12 cellular contexts compared by ENCODE assay signal in genomic region chr4:84235545-84235944, GRCh38.
A peak's percentile ranks its signal among the peaks of the same experiment; 100 is the strongest.
DNase-seq lines count a peak whose midpoint lies in the region; ATAC-seq lines count a peak whose summit lies in the region.
"Had no signal": no experiment of that assay in that cellular context is flagged by ENCODE, and none has a peak within 500 bp of the region (broad histone marks: within the 10 kb centered on the region; RNA-seq: fewer than 3 reads in every experiment).

No MANE protein-coding gene starts in this region.

- peaks cover 18% of the 10 kb centered on the region for H3K9me3 Mint-ChIP-seq in natural killer cell treated with Interleukin-12 subunit alpha and Interleukin-12 subunit beta and Interleukin-15 and Interleukin-18, amount 100 ng/mL, for 72 hours
- H3K9me3 Mint-ChIP-seq: stimulated activated naive CD8-positive, alpha-beta T cell treated with anti-CD3 and anti-CD28 coated beads, Interleukin-15, Interleukin-2, amounts not matched to agents 100 ng/mL and 50 ng/mL, for 24 hours had no signal

- H3K4me3 Mint-ChIP-seq in natural killer cell treated with Interleukin-12 subunit alpha and Interleukin-12 subunit beta and Interleukin-15 and Interleukin-18, amount 100 ng/mL, for 72 hours: no peak overlapping the region
- H3K4me3 Mint-ChIP-seq: nephron progenitor cell; stimulated activated naive CD8-positive, alpha-beta T cell treated with anti-CD3 and anti-CD28 coated beads, Interleukin-15, Interleukin-2, amounts not matched to agents 100 ng/mL and 50 ng/mL, for 24 hours had no signal

- H3K36me3 Mint-ChIP-seq in natural killer cell treated with Interleukin-12 subunit alpha and Interleukin-12 subunit beta and Interleukin-15 and Interleukin-18, amount 100 ng/mL, for 72 hours: no peaks in the 10 kb centered on the region

- no peaks in the 10 kb centered on the region for H3K27me3 Mint-ChIP-seq in natural killer cell treated with Interleukin-12 subunit alpha and Interleukin-12 subunit beta and Interleukin-15 and Interleukin-18, amount 100 ng/mL, for 72 hours
- H3K27me3 Mint-ChIP-seq: stimulated activated naive CD8-positive, alpha-beta T cell treated with anti-CD3 and anti-CD28 coated beads, Interleukin-15, Interleukin-2, amounts not matched to agents 100 ng/mL and 50 ng/mL, for 24 hours had no signal

- no peaks in the 10 kb centered on the region for H3K4me1 Mint-ChIP-seq in natural killer cell treated with Interleukin-12 subunit alpha and Interleukin-12 subunit beta and Interleukin-15 and Interleukin-18, amount 100 ng/mL, for 72 hours (ENCODE audit: low read depth in 2 of 2)
- H3K4me1 Mint-ChIP-seq: nephron progenitor cell had no signal

- no peak for DNase-seq in stimulated activated CD4-positive, alpha-beta T cell treated with anti-CD3 and anti-CD28 coated beads, Interleukin-1b, Interleukin-23, amount 100 ng/mL, for 48 hours
- no peak for DNase-seq in natural killer cell treated with Interleukin-12 subunit alpha and Interleukin-12 subunit beta and Interleukin-15 and Interleukin-18, amount 100 ng/mL, for 72 hours (ENCODE audit: low spot score)
- DNase-seq in superior temporal gyrus (ENCODE audit: extremely low spot score) (no peak), NCI-H1694 treated with DMSO at 0.1 percent for 48 hours (lab: John Stamatoyannopoulos, UW) (no peak)
- DNase-seq: NCI-H1105 treated with DMSO at 0.1 percent for 48 hours, nephron progenitor cell, OCI-M1 had no signal

- ATAC-seq in GM18499 (IDR thresholded peaks at IDR 0.05; ENCODE audit: insufficient read depth, unreplicated experiment): peak; percentile 99
- ATAC-seq in GM19463 (IDR thresholded peaks at IDR 0.05; ENCODE audit: unreplicated experiment): peak; percentile 98
- peak; percentile 99 for ATAC-seq in HG02885 (IDR thresholded peaks at IDR 0.05; ENCODE audit: poor library complexity, unreplicated experiment)
- peak; percentile 100 for ATAC-seq in HG03565 (IDR thresholded peaks at IDR 0.05; ENCODE audit: unreplicated experiment)
- no peak for ATAC-seq in natural killer cell treated with Interleukin-12 subunit alpha and Interleukin-12 subunit beta and Interleukin-15 and Interleukin-18, amount 100 ng/mL, for 72 hours

- H3K27ac Mint-ChIP-seq in natural killer cell treated with Interleukin-12 subunit alpha and Interleukin-12 subunit beta and Interleukin-15 and Interleukin-18, amount 100 ng/mL, for 72 hours: no peak overlapping the region
- H3K27ac Mint-ChIP-seq: nephron progenitor cell; stimulated activated naive CD8-positive, alpha-beta T cell treated with anti-CD3 and anti-CD28 coated beads, Interleukin-15, Interleukin-2, amounts not matched to agents 100 ng/mL and 50 ng/mL, for 24 hours had no signal

Comparison
In these comparisons a context has a peak if more than half of its experiments do, and no peak if none do; other contexts are left out.
1. ATAC-seq: peak in GM18499 (single experiment), GM19463 (single experiment), HG02885 (single experiment) and HG03565 (single experiment); none in natural killer cell treated with Interleukin-12 subunit alpha and Interleukin-12 subunit beta and Interleukin-15 and Interleukin-18, amount 100 ng/mL, for 72 hours (0 of 2).